ENCODE assay signal across 17 cellular contexts in genomic region chr9:105539452-105539851, GRCh38. TPM values are rescaled to one million over a fixed set of nuclear protein-coding genes. Genes with fewer than 3 reads are reported as not detected.
DNase-seq lines count a peak whose midpoint lies in the region; ATAC-seq and TF ChIP-seq lines count a peak whose summit lies in the region.
"Had no signal": no experiment of that assay in that cellular context is flagged by ENCODE, and none has a peak within 500 bp of the region (broad histone marks: within the 10 kb centered on the region; RNA-seq: fewer than 3 reads in every experiment).

No MANE protein-coding gene starts in this region.

- no TSS peak for BruUV-seq in HCT116 (replicated peaks; lab: Mats Ljungman, UMichigan)

- no peak overlapping the region for H3K4me2 ChIP-seq in HCT116 (ENCODE audit: low read length)
- H3K4me2 ChIP-seq: PC-9 had no signal

- peaks cover 0 to 5% of the 10 kb centered on the region in 2 experiments; a peak in 1 of 4 replicates for H3K4me1 ChIP-seq in HCT116 (ENCODE audit: control insufficient read depth in 1 of 2, insufficient read depth in 2 of 2, low read length in 2 of 2)
- no peaks in the 10 kb centered on the region for H3K4me1 ChIP-seq in foreskin keratinocyte
- no peaks in the 10 kb centered on the region for H3K4me1 ChIP-seq in prostate gland (replicated peaks)

- H2AFZ ChIP-seq in HCT116 (ENCODE audit: low read depth, low read length, poor library complexity, severe bottlenecking) = no peak overlapping the region
- H2AFZ ChIP-seq: PC-9 had no signal

- no peaks in the 10 kb centered on the region for H3K4me1 Mint-ChIP-seq in activated naive CD4-positive, alpha-beta T cell treated with anti-CD3 and anti-CD28 coated beads, Interleukin-2, amount 10 ng/mL, durations not matched to agents 7 days and 5 days

- POLR2A ChIA-PET in HCT116 (lab: Charles Lee) = no interaction called here

- TF ChIP-seq RAD21 in HCT116 (IDR thresholded peaks at IDR 0.05; ENCODE audit: low read depth) = peak; percentile 11; the same call in 1 of the 2 replicates

- RAD21 ChIA-PET in HCT116 (lab: Charles Lee; ENCODE audit: low non-redundant PET in 1 of 2, low total read pairs in 2 of 2, uncharacterized antibody in 2 of 2, unreplicated experiment in 2 of 2) = no interaction called here

- no peaks in the 10 kb centered on the region for H3K9me3 ChIP-seq in HCT116 (ENCODE audit: control insufficient read depth in 1 of 2, insufficient read depth in 1 of 2, low read depth in 1 of 2, low read length in 2 of 2)
- H3K9me3 ChIP-seq in prostate gland = no peaks in the 10 kb centered on the region

- no peaks in the 10 kb centered on the region for H3K36me3 Mint-ChIP-seq in activated naive CD4-positive, alpha-beta T cell treated with anti-CD3 and anti-CD28 coated beads, Interleukin-2, amount 10 ng/mL, durations not matched to agents 7 days and 5 days

- CTCF ChIA-PET in HCT116 (lab: Charles Lee) = no interaction called here
- CTCF ChIA-PET in activated naive CD4-positive, alpha-beta T cell treated with anti-CD3 and anti-CD28 coated beads, Interleukin-2, amount 10 ng/mL, durations not matched to agents 7 days and 5 days (lab: Charles Lee) = no interaction called here

- peak; percentile 7 to 56 (median 54); a peak in 4 of 6 replicates for TF ChIP-seq CTCF in HCT116 (IDR thresholded peaks at IDR 0.05 in 2 of 3, conservative IDR thresholded peaks at IDR 0.05 in 1 of 3; ENCODE audit: borderline replicate concordance in 1 of 3, insufficient read depth in 1 of 3, low read depth in 2 of 3, low read length in 2 of 3)
- peak; percentile 37 for TF ChIP-seq CTCF in foreskin keratinocyte (conservative IDR thresholded peaks at IDR 0.05)
- TF ChIP-seq CTCF in prostate gland (IDR thresholded peaks at IDR 0.05) = no peak

- H4K20me1 ChIP-seq in HCT116 (ENCODE audit: insufficient read depth) = no peaks in the 10 kb centered on the region

- H3K9me2 ChIP-seq in HCT116 (ENCODE audit: insufficient read depth) = no peaks in the 10 kb centered on the region

- no peaks in the 10 kb centered on the region for H3K79me2 ChIP-seq in HCT116 (ENCODE audit: insufficient read depth, low read length)

- no peak overlapping the region for H3K9ac ChIP-seq in HCT116 (ENCODE audit: low read length)

- no peak overlapping the region for H3K27ac ChIP-seq in HCT116 (ENCODE audit: low read depth, low read length)
- no peak overlapping the region for H3K27ac ChIP-seq in foreskin keratinocyte
- H3K27ac ChIP-seq in prostate gland = no peak overlapping the region
- H3K27ac ChIP-seq: PC-9 had no signal

- no peaks in the 10 kb centered on the region for H3K27me3 Mint-ChIP-seq in activated naive CD4-positive, alpha-beta T cell treated with anti-CD3 and anti-CD28 coated beads, Interleukin-2, amount 10 ng/mL, durations not matched to agents 7 days and 5 days
- H3K27me3 Mint-ChIP-seq: activated CD4-positive, alpha-beta memory T cell treated with anti-CD3 and anti-CD28 coated beads for 36 hours; B cell had no signal

- H3K27me3 ChIP-seq in HCT116 (ENCODE audit: insufficient read depth, low read length) (no peaks in the 10 kb centered on the region), foreskin keratinocyte (no peaks in the 10 kb centered on the region), prostate gland (replicated peaks; ENCODE audit: insufficient read depth) (no peaks in the 10 kb centered on the region)

- WGBS in prostate gland = 98% methylated on average over 1 of the region's 1 CpG

- TF ChIP-seq POLR2A in HCT116 (IDR thresholded peaks at IDR 0.05; ENCODE audit: borderline replicate concordance, extremely low read depth, insufficient read depth, insufficient read length) = no peak
- TF ChIP-seq POLR2A in prostate gland (IDR thresholded peaks at IDR 0.05) = no peak

- H3K4me3 Mint-ChIP-seq in activated naive CD4-positive, alpha-beta T cell treated with anti-CD3 and anti-CD28 coated beads, Interleukin-2, amount 10 ng/mL, durations not matched to agents 7 days and 5 days = no peak overlapping the region
- H3K4me3 Mint-ChIP-seq: activated CD4-positive, alpha-beta memory T cell treated with anti-CD3 and anti-CD28 coated beads for 36 hours; B cell had no signal

- H3K36me3 ChIP-seq in HCT116 (ENCODE audit: control insufficient read depth in 1 of 2, insufficient read depth in 2 of 2, low read length in 2 of 2) (no peaks in the 10 kb centered on the region), prostate gland (no peaks in the 10 kb centered on the region)

- DNase-seq in CMK (ENCODE audit: low read depth) (peak; percentile 14), HCT116 (ENCODE audit: low read depth, low spot score) (no peak), RKO (ENCODE audit: low spot score) (peak; percentile 29), foreskin keratinocyte (no peak), SHP77 (lab: John Stamatoyannopoulos, UW) (no peak), NCI-H1105 (lab: John Stamatoyannopoulos, UW) (no peak), prostate gland (ENCODE audit: low spot score) (no peak)
- no peak for DNase-seq in activated naive CD4-positive, alpha-beta T cell treated with anti-CD3 and anti-CD28 coated beads, Interleukin-2, amount 10 ng/mL, durations not matched to agents 7 days and 5 days
- DNase-seq: activated CD4-positive, alpha-beta memory T cell treated with anti-CD3 and anti-CD28 coated beads for 36 hours; DMS79; effector CD8-positive, alpha-beta T cell; left colon; NCI-H1694 treated with DMSO at 0.1 percent for 48 hours; NCI-H510A treated with DMSO at 0.1 percent for 48 hours; PC-9; stimulated activated CD4-positive, alpha-beta T cell treated with anti-CD3 and anti-CD28 coated beads, Interleukin-2, amount 100 ng/mL, for 48 hours had no signal

- H3K27ac Mint-ChIP-seq in activated naive CD4-positive, alpha-beta T cell treated with anti-CD3 and anti-CD28 coated beads, Interleukin-2, amount 10 ng/mL, durations not matched to agents 7 days and 5 days = no peak overlapping the region
- H3K27ac Mint-ChIP-seq: activated CD4-positive, alpha-beta memory T cell treated with anti-CD3 and anti-CD28 coated beads for 36 hours; B cell had no signal

- intact Hi-C loops in HCT116 (cut with micrococcal nuclease) = loop anchor here (10.0 kb wide), 1 partner anchor 755 kb away; no protein-coding TSS in a partner anchor
- intact Hi-C loops in prostate gland (cut with DNase I) = no loop called here

- no peaks in the 10 kb centered on the region for H3K9me3 Mint-ChIP-seq in activated naive CD4-positive, alpha-beta T cell treated with anti-CD3 and anti-CD28 coated beads, Interleukin-2, amount 10 ng/mL, durations not matched to agents 7 days and 5 days
- H3K9me3 Mint-ChIP-seq: activated CD4-positive, alpha-beta memory T cell treated with anti-CD3 and anti-CD28 coated beads for 36 hours had no signal

- ATAC-seq in HCT116 = peak; percentile 67; the same call in 1 of the 2 replicates
- ATAC-seq in foreskin keratinocyte = no peak
- ATAC-seq: left colon had no signal

- H3K4me3 ChIP-seq in HCT116 (replicated peaks in 1 of 2; ENCODE audit: low read depth in 1 of 2, low read length in 2 of 2) = no peak overlapping the region
- no peak overlapping the region for H3K4me3 ChIP-seq in prostate gland
- H3K4me3 ChIP-seq: PC-9 had no signal

TF ChIP-seq in HCT116, 20 proteins besides CTCF, POLR2A, EP300 and RAD21:
- TF ChIP-seq EZH2 (IDR thresholded peaks at IDR 0.05) (no peak), SP1 (IDR thresholded peaks at IDR 0.05; ENCODE audit: low read depth) (no peak), ELF1 (IDR thresholded peaks at IDR 0.05; ENCODE audit: borderline replicate concordance, low read depth) (no peak), REST (IDR thresholded peaks at IDR 0.05; ENCODE audit: low read depth) (no peak), CBX3 (IDR thresholded peaks at IDR 0.05; ENCODE audit: low read depth) (no peak)

RNA-seq across cellular contexts. Expression of gene FKTN, which starts 18.5 kb away (rescaled TPM):
- 17.3 TPM for total RNA-seq in HCT116 (2021; ENCODE audit: unreplicated experiment)
- 2.7 and 3.8 TPM in 2 replicates for polyA plus RNA-seq in HCT116 (2012)
- 16.2 and 18.3 TPM in 2 replicates for total RNA-seq in foreskin keratinocyte
- 4.1 and 5.2 TPM in 2 replicates for polyA plus RNA-seq in foreskin keratinocyte
- total RNA-seq in prostate gland = 10 to 100 TPM; 10.1 to 20.2 TPM

Comparison
In these comparisons a context has a peak if more than half of its experiments do, and no peak if none do; other contexts are left out.
1. DNase-seq: peak in CMK (single experiment) and RKO (single experiment); none in HCT116 (single experiment), foreskin keratinocyte (0 of 2), SHP77 (0 of 2), activated naive CD4-positive, alpha-beta T cell treated with anti-CD3 and anti-CD28 coated beads, Interleukin-2, amount 10 ng/mL, durations not matched to agents 7 days and 5 days (single experiment), NCI-H1105 (single experiment) and prostate gland (single experiment).
2. CTCF ChIP-seq: peak in HCT116 (3 of 3) and foreskin keratinocyte (single experiment); none in prostate gland (0 of 4).